In genomic region chr4:95080969-95081368, GRCh38 we compare ENCODE assay signal across 16 cellular contexts.
DNase-seq lines count a peak whose midpoint lies in the region; ATAC-seq and TF ChIP-seq lines count a peak whose summit lies in the region.
"Had no signal": no experiment of that assay in that cellular context is flagged by ENCODE, and none has a peak within 500 bp of the region (broad histone marks: within the 10 kb centered on the region; RNA-seq: fewer than 3 reads in every experiment).

No MANE protein-coding gene starts in this region.

- no peaks in the 10 kb centered on the region for H3K27me3 Mint-ChIP-seq in endodermal cell (ENCODE audit: insufficient read depth)
- H3K27me3 Mint-ChIP-seq: B cell had no signal

- H4K20me1 ChIP-seq in DND-41 (ENCODE audit: insufficient read depth, low read length) (no peaks in the 10 kb centered on the region), Loucy (ENCODE audit: insufficient read depth, low read length, poor library complexity, severe bottlenecking) (no peaks in the 10 kb centered on the region)
- H4K20me1 ChIP-seq: BLaER1 had no signal

- H3K4me2 ChIP-seq in DND-41 (ENCODE audit: insufficient read depth, low read length), result peak overlapping the region; percentile 33; the same call in 1 of the 2 replicates
- H3K4me2 ChIP-seq in Loucy (ENCODE audit: low read depth, low read length, poor library complexity, severe bottlenecking), result no peak overlapping the region
- H3K4me2 ChIP-seq: BLaER1 had no signal

- peaks cover 63% of the 10 kb centered on the region for H3K79me2 ChIP-seq in DND-41 (ENCODE audit: insufficient read depth, low read length)
- H3K79me2 ChIP-seq in Loucy (ENCODE audit: insufficient read depth, low read length), result no peaks in the 10 kb centered on the region

- H3K36me3 Mint-ChIP-seq in endodermal cell (ENCODE audit: low read depth), result no peaks in the 10 kb centered on the region
- H3K36me3 Mint-ChIP-seq: CD4-positive, CD25-positive, alpha-beta regulatory T cell; CD8-positive, alpha-beta T cell had no signal

- H3K9ac ChIP-seq in DND-41 (ENCODE audit: low read depth, low read length) (peak overlapping the region; percentile 31), Loucy (ENCODE audit: low read depth, low read length, poor library complexity, severe bottlenecking) (no peak overlapping the region), endodermal cell (ENCODE audit: extremely low read depth, low read length, poor library complexity, severe bottlenecking) (no peak overlapping the region)
- H3K9ac ChIP-seq: BLaER1 had no signal

- no peaks in the 10 kb centered on the region for H3K9me3 ChIP-seq in DND-41 (ENCODE audit: insufficient read depth, low read length, severe bottlenecking)
- no peaks in the 10 kb centered on the region for H3K9me3 ChIP-seq in Loucy (ENCODE audit: insufficient read depth, low read depth, low read length)
- no peaks in the 10 kb centered on the region for H3K9me3 ChIP-seq in endodermal cell (ENCODE audit: control insufficient read depth, low read length)
- H3K9me3 ChIP-seq: BLaER1, Caco-2, HAP-1 had no signal

- H3K4me3 ChIP-seq in DND-41 (ENCODE audit: low read depth in 1 of 2, low read length in 2 of 2) (no peak overlapping the region), Loucy (ENCODE audit: low read length, poor library complexity, severe bottlenecking) (no peak overlapping the region), endodermal cell (ENCODE audit: low read length) (no peak overlapping the region)
- H3K4me3 ChIP-seq: BLaER1, HAP-1 had no signal

- peaks cover 15% of the 10 kb centered on the region for H3K4me1 Mint-ChIP-seq in endodermal cell
- H3K4me1 Mint-ChIP-seq: B cell had no signal

- no peak overlapping the region for H3K4me3 Mint-ChIP-seq in endodermal cell
- H3K4me3 Mint-ChIP-seq: B cell; CD4-positive, CD25-positive, alpha-beta regulatory T cell; CD8-positive, alpha-beta T cell had no signal

- H3K27me3 ChIP-seq in DND-41 (ENCODE audit: insufficient read depth, low read length, poor library complexity), result no peaks in the 10 kb centered on the region
- no peaks in the 10 kb centered on the region for H3K27me3 ChIP-seq in Loucy (ENCODE audit: insufficient read depth, low read length, poor library complexity, severe bottlenecking)
- no peaks in the 10 kb centered on the region for H3K27me3 ChIP-seq in endodermal cell (ENCODE audit: control insufficient read depth, insufficient read depth, low read length, poor library complexity, severe bottlenecking)
- H3K27me3 ChIP-seq: BLaER1 had no signal

- H3K36me3 ChIP-seq in DND-41 (ENCODE audit: insufficient read depth, low read length), result peaks cover 8% of the 10 kb centered on the region; the same call in 1 of the 2 replicates
- H3K36me3 ChIP-seq in Loucy (ENCODE audit: insufficient read depth, low read length), result no peaks in the 10 kb centered on the region
- H3K36me3 ChIP-seq in endodermal cell (ENCODE audit: control insufficient read depth, insufficient read depth, low read length), result no peaks in the 10 kb centered on the region
- H3K36me3 ChIP-seq: BLaER1, HAP-1 had no signal

- ATAC-seq in DND-41 (ENCODE audit: insufficient read depth, low read depth), result peak; percentile 31
- ATAC-seq: CD8-positive, alpha-beta T cell had no signal

- H3K27ac ChIP-seq in DND-41 (ENCODE audit: low read length) (peak overlapping the region; percentile 74), endodermal cell (ENCODE audit: low read depth, low read length) (no peak overlapping the region)
- H3K27ac ChIP-seq: BLaER1, C4-2B had no signal

- no peaks in the 10 kb centered on the region for H3K9me3 Mint-ChIP-seq in endodermal cell
- H3K9me3 Mint-ChIP-seq: CD4-positive, CD25-positive, alpha-beta regulatory T cell; CD8-positive, alpha-beta T cell had no signal

- no peak overlapping the region for H3K27ac Mint-ChIP-seq in endodermal cell
- H3K27ac Mint-ChIP-seq: B cell; CD4-positive, CD25-positive, alpha-beta regulatory T cell; CD8-positive, alpha-beta T cell had no signal

- H3F3A ChIP-seq in Loucy (ENCODE audit: low read depth), result no peaks in the 10 kb centered on the region

- intact Hi-C loops in posterior cingulate gyrus (cut with DNase I), result no loop called here

- H3K4me1 ChIP-seq in DND-41 (ENCODE audit: insufficient read depth, low read length) (peaks cover 83% of the 10 kb centered on the region), Loucy (ENCODE audit: insufficient read depth, low read length, poor library complexity, severe bottlenecking) (peaks cover 7% of the 10 kb centered on the region), endodermal cell (ENCODE audit: control insufficient read depth, insufficient read depth, low read length) (peaks cover 6% of the 10 kb centered on the region)
- H3K4me1 ChIP-seq: HAP-1 had no signal

- peak; percentile 51 for TF ChIP-seq CTCF in DND-41 (IDR thresholded peaks at IDR 0.05; ENCODE audit: borderline replicate concordance, extremely low read depth, low read length, poor library complexity, severe bottlenecking)
- TF ChIP-seq CTCF in Loucy (conservative IDR thresholded peaks at IDR 0.05; ENCODE audit: low read length), result 0 out of 2 replicates have a peak, but pooled peaks have one; percentile 8
- TF ChIP-seq CTCF in endodermal cell (conservative IDR thresholded peaks at IDR 0.05), result peak; percentile 36

- DNase-seq in DND-41 (peak; percentile 59), endodermal cell (no peak), NCI-H446 treated with DMSO at 0.1 percent for 48 hours (lab: John Stamatoyannopoulos, UW) (no peak), posterior cingulate gyrus (no peak), NCI-H2081 (lab: John Stamatoyannopoulos, UW) (no peak)
- DNase-seq: Caco-2; CD4-positive, CD25-positive, alpha-beta regulatory T cell; CD8-positive, alpha-beta T cell; DMS53; DMS79 treated with DMSO at 0.1 percent for 48 hours; GOT3 had no signal

- no peaks in the 10 kb centered on the region for H3K9me2 ChIP-seq in Loucy (replicated peaks; ENCODE audit: low read depth, low read length)

- 84 to 94% methylated on average over 3 of the region's 3 CpGs for WGBS in endodermal cell (ENCODE audit: insufficient coverage in 1 of 2, insufficient read length in 1 of 2), 2 experiments

- 0 out of 2 replicates have a peak overlapping the region, but pooled peaks have one; percentile 15 for H2AFZ ChIP-seq in DND-41 (ENCODE audit: low read depth, low read length)
- no peak overlapping the region for H2AFZ ChIP-seq in Loucy (ENCODE audit: low read length)
